In genomic region chr7:70571403-70571911, GRCh38 we compare ENCODE assay signal across 1 cellular context.
TF ChIP-seq lines count a peak whose summit lies in the region.

No MANE protein-coding gene starts in this region.

TF ChIP-seq in HepG2, 621 proteins besides CTCF, POLR2A, EP300 and RAD21 (continued from another document and continues in another):
- no peak for TF ChIP-seq NFAT5 (CRISPR knock-in tag; IDR thresholded peaks at IDR 0.05)
- no peak for TF ChIP-seq ZFP36L2 (CRISPR knock-in tag; IDR thresholded peaks at IDR 0.05)
- no peak for TF ChIP-seq ZNF598 (CRISPR knock-in tag; IDR thresholded peaks at IDR 0.05; ENCODE audit: borderline replicate concordance)
- TF ChIP-seq GTF2F1 (IDR thresholded peaks at IDR 0.05; ENCODE audit: low read length): no peak
- no peak for TF ChIP-seq RFX1 (IDR thresholded peaks at IDR 0.05)
- TF ChIP-seq CENPX (CRISPR knock-in tag; IDR thresholded peaks at IDR 0.05): no peak
- no peak for TF ChIP-seq YY1 (IDR thresholded peaks at IDR 0.05; ENCODE audit: insufficient read depth, insufficient replicate concordance, low read depth, low read length)
- no peak for TF ChIP-seq ZNF784 (CRISPR knock-in tag; IDR thresholded peaks at IDR 0.05; ENCODE audit: borderline replicate concordance)
- no peak for TF ChIP-seq REXO4 (CRISPR knock-in tag; IDR thresholded peaks at IDR 0.05; ENCODE audit: borderline replicate concordance)
- no peak for TF ChIP-seq PHF20 (CRISPR knock-in tag; IDR thresholded peaks at IDR 0.05)
- TF ChIP-seq ZNF788 (CRISPR knock-in tag; IDR thresholded peaks at IDR 0.05; ENCODE audit: borderline replicate concordance): no peak
- TF ChIP-seq MLX (CRISPR knock-in tag; IDR thresholded peaks at IDR 0.05): no peak
- no peak for TF ChIP-seq FOXJ3 (CRISPR knock-in tag; IDR thresholded peaks at IDR 0.05; ENCODE audit: borderline replicate concordance)
- TF ChIP-seq HNRNPL (IDR thresholded peaks at IDR 0.05; ENCODE audit: low read depth, low read length): no peak
- TF ChIP-seq ZNF12 (CRISPR knock-in tag; IDR thresholded peaks at IDR 0.05): 0 out of 2 replicates have a peak, but pooled peaks have one; percentile 28
- TF ChIP-seq GATA4 (IDR thresholded peaks at IDR 0.05; ENCODE audit: borderline replicate concordance, low read depth): no peak
- no peak for TF ChIP-seq ZNF234 (CRISPR knock-in tag; conservative IDR thresholded peaks at IDR 0.05)
- TF ChIP-seq STAG1 (CRISPR knock-in tag; IDR thresholded peaks at IDR 0.05): no peak
- TF ChIP-seq JUN (CRISPR knock-in tag; IDR thresholded peaks at IDR 0.05): 0 out of 2 replicates have a peak, but pooled peaks have one; percentile 43
- no peak for TF ChIP-seq ZNF576 (CRISPR knock-in tag; IDR thresholded peaks at IDR 0.05)
- TF ChIP-seq MAZ (IDR thresholded peaks at IDR 0.05; ENCODE audit: borderline replicate concordance, low read depth, low read length): no peak
- TF ChIP-seq MAZ (CRISPR knock-in tag; IDR thresholded peaks at IDR 0.05; ENCODE audit: low read depth): no peak
- TF ChIP-seq CBX2 (IDR thresholded peaks at IDR 0.05; ENCODE audit: low read depth, low read length): no peak
- TF ChIP-seq CBX2 (CRISPR knock-in tag; IDR thresholded peaks at IDR 0.05; ENCODE audit: low read depth): no peak
- no peak for TF ChIP-seq ZBED4 (CRISPR knock-in tag; IDR thresholded peaks at IDR 0.05; ENCODE audit: borderline replicate concordance)
- no peak for TF ChIP-seq GLMP (CRISPR knock-in tag; IDR thresholded peaks at IDR 0.05; ENCODE audit: borderline replicate concordance)
- no peak for TF ChIP-seq CCAR2 (optimal IDR thresholded peaks at IDR 0.05; ENCODE audit: low read depth, low read length)
- TF ChIP-seq TFE3 (CRISPR knock-in tag; IDR thresholded peaks at IDR 0.05): 0 out of 2 replicates have a peak, but pooled peaks have one; percentile 22
- TF ChIP-seq ZFP37 (CRISPR knock-in tag; IDR thresholded peaks at IDR 0.05; ENCODE audit: borderline replicate concordance): no peak
- TF ChIP-seq ZNF333 (CRISPR knock-in tag; IDR thresholded peaks at IDR 0.05; ENCODE audit: borderline replicate concordance): no peak
- TF ChIP-seq ZFAT (CRISPR knock-in tag; conservative IDR thresholded peaks at IDR 0.05): no peak
- TF ChIP-seq AGO1 (IDR thresholded peaks at IDR 0.05; ENCODE audit: low read depth, low read length, poor library complexity, severe bottlenecking): no peak
- TF ChIP-seq ZNF652 (CRISPR knock-in tag; IDR thresholded peaks at IDR 0.05; ENCODE audit: borderline replicate concordance, low read depth): no peak
- TF ChIP-seq KDM4B (CRISPR knock-in tag; IDR thresholded peaks at IDR 0.05): no peak
- TF ChIP-seq HOXD1 (CRISPR knock-in tag; IDR thresholded peaks at IDR 0.05): no peak
- TF ChIP-seq NCOA2 (CRISPR knock-in tag; IDR thresholded peaks at IDR 0.05): no peak
- no peak for TF ChIP-seq SUZ12 (IDR thresholded peaks at IDR 0.05; ENCODE audit: low read depth, low read length)
- TF ChIP-seq ZNF713 (CRISPR knock-in tag; IDR thresholded peaks at IDR 0.05): no peak
- no peak for TF ChIP-seq THAP7 (CRISPR knock-in tag; IDR thresholded peaks at IDR 0.05)
- no peak for TF ChIP-seq GMEB1 (CRISPR knock-in tag; IDR thresholded peaks at IDR 0.05; ENCODE audit: borderline replicate concordance)
- no peak for TF ChIP-seq ZBTB8A (CRISPR knock-in tag; IDR thresholded peaks at IDR 0.05; ENCODE audit: borderline replicate concordance, low read depth)
- no peak for TF ChIP-seq ZBTB49 (CRISPR knock-in tag; IDR thresholded peaks at IDR 0.05; ENCODE audit: borderline replicate concordance)
